11 cellular contexts compared by ENCODE assay signal in the genomic region with DNA sequence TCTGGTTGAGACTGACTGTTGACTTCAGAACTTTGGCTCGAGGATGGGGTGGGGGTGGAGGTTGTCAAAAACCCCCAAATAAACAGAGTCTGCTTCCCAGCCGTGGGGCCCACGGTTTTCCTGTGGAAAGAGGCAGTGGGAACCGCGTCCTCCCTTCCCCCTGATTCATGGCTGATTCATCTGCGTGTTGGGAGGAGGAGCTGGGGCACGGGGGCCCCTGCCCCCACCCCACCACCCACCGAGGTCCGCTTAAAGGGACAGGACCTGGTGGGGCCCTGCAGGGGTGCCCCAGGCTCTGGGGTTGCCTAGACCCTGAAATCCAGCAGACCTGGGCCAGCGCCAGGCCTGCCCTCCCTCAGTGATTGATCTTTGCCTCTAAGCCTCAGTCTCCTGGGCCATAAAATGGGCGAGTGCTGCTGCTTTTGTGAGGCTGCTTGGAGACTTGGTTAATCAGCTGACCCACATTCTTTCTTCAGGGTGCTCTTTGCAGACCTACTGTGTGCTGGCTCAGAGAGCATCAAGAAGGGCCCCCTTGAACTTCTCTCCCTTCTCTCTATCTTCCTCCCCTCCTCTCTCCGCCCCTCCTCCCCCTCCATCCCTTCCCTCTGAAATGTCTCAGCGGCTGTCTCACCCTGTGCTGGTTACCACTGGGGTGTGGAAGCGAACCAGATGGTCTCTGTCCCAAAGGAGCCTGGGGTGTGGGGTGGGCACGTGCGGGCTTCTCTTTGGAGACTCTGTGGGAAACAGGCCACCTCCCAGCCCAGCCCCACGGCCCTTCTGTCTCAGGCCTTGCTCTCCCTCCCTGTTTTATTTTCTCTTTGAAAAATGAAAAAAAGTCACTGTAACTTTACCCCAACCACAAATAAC. TPM values are rescaled to one million over a fixed set of nuclear protein-coding genes. Genes with fewer than 3 reads are reported as not detected.
DNase-seq lines count a peak whose midpoint lies in the region; TF ChIP-seq lines count a peak whose summit lies in the region.
"Had no signal": no experiment of that assay in that cellular context is flagged by ENCODE, and none has a peak within 500 bp of the region (broad histone marks: within the 10 kb centered on the region; RNA-seq: fewer than 3 reads in every experiment).

No MANE protein-coding gene starts in this region.

- H3K27me3 ChIP-seq in right atrium auricular region (no peaks in the 10 kb centered on the region), spleen (replicated peaks in 1 of 7) (peaks cover 0 to 46% (median 0%) of the 10 kb centered on the region in 7 donors), ascending aorta (no peaks in the 10 kb centered on the region)

- TF ChIP-seq CTCF in right atrium auricular region (IDR thresholded peaks at IDR 0.05) (no peak), spleen (IDR thresholded peaks at IDR 0.05 in 8 of 11, conservative IDR thresholded peaks at IDR 0.05 in 3 of 11) (no peak), ascending aorta (IDR thresholded peaks at IDR 0.05) (no peak)

- H3K4me1 ChIP-seq in right atrium auricular region (peaks cover 0 to 68% of the 10 kb centered on the region in 2 donors), spleen (peaks cover 0 to 42% (median 11%) of the 10 kb centered on the region in 6 donors), ascending aorta (peaks cover 10 to 33% of the 10 kb centered on the region in 2 donors)

- 28 to 38% (median 30%) methylated on average over 14 to 17 of the region's 17 CpGs for WGBS in spleen, 5 donors

- H3K9me3 ChIP-seq in right atrium auricular region (no peaks in the 10 kb centered on the region), spleen (no peaks in the 10 kb centered on the region), ascending aorta (no peaks in the 10 kb centered on the region)

- peak overlapping the region; percentile 37 to 56 for H3K27ac ChIP-seq in right atrium auricular region
- H3K27ac ChIP-seq in spleen, result no peak overlapping the region
- H3K27ac ChIP-seq in ascending aorta, result no peak overlapping the region

- DNase-seq in HS-5 (ENCODE audit: low read depth) (peak; percentile 53), amniotic epithelial cell (ENCODE audit: low read depth) (peak; percentile 96), right atrium auricular region (ENCODE audit: low spot score) (no peak), spleen (peak; percentile 48), ascending aorta (ENCODE audit: low spot score in 2 of 2) (no peak), SK-N-DZ (ENCODE audit: low spot score) (no peak), pons (ENCODE audit: low spot score) (no peak)
- no peak for DNase-seq in activated CD4-positive, CD25-positive, alpha-beta regulatory T cell treated with anti-CD3 and anti-CD28 coated beads, Interleukin-2, amount 50 U/mL, for 72 hours
- DNase-seq: activated CD4-positive, alpha-beta T cell treated with anti-CD3 and anti-CD28 coated beads, Interleukin-2, amount 50 U/mL, for 1 hour; caudate nucleus; left colon had no signal

- intact Hi-C loops in spleen (cut with DNase I; ENCODE audit: low total_unique reads), result no loop called here
- intact Hi-C loops in ascending aorta (cut with DNase I), result no loop called here

- H3K36me3 ChIP-seq in right atrium auricular region (no peaks in the 10 kb centered on the region), spleen (no peaks in the 10 kb centered on the region), ascending aorta (no peaks in the 10 kb centered on the region)

- H3K4me3 ChIP-seq in right atrium auricular region (no peak overlapping the region), spleen (no peak overlapping the region), ascending aorta (no peak overlapping the region)

- no peak for TF ChIP-seq POLR2A in spleen (IDR thresholded peaks at IDR 0.05)

RNA-seq across cellular contexts. Expression of a gene that starts 9.1 kb away (rescaled TPM):
- total RNA-seq in right atrium auricular region (100 to 1,000 TPM in 1 of 2 donors, 10 to 100 TPM in 1; 33.8 to 124 TPM), spleen (1 to 10 TPM; 1.2 to 5.5 (median 3.1) TPM), ascending aorta (52.6 TPM)
- polyA plus RNA-seq in spleen, result 1 to 10 TPM in 2 of 3 donors, under 1 TPM in 1; 0.26 to 2.5 (median 1.9) TPM
- polyA plus RNA-seq in SK-N-DZ (2014; cell fraction: cytosol; rRNA removed), result 4.2 and 4.8 TPM in 2 replicates
- polyA plus RNA-seq in SK-N-DZ (2014; cell fraction: nucleus; rRNA removed), result 2.0 and 3.1 TPM in 2 replicates

Comparison
In these comparisons a context has a peak if more than half of its experiments do, and no peak if none do; other contexts are left out.
1. DNase-seq: peak in HS-5 (single experiment), amniotic epithelial cell (single experiment) and spleen (single experiment); none in right atrium auricular region (single experiment), ascending aorta (0 of 2), SK-N-DZ (single experiment), activated CD4-positive, CD25-positive, alpha-beta regulatory T cell treated with anti-CD3 and anti-CD28 coated beads, Interleukin-2, amount 50 U/mL, for 72 hours (single experiment) and pons (single experiment).
2. H3K27ac ChIP-seq: peak in right atrium auricular region (2 of 2); none in spleen (0 of 8) and ascending aorta (0 of 2).